Comparison of ENCODE assay signal across 23 cellular contexts in the genomic region with DNA sequence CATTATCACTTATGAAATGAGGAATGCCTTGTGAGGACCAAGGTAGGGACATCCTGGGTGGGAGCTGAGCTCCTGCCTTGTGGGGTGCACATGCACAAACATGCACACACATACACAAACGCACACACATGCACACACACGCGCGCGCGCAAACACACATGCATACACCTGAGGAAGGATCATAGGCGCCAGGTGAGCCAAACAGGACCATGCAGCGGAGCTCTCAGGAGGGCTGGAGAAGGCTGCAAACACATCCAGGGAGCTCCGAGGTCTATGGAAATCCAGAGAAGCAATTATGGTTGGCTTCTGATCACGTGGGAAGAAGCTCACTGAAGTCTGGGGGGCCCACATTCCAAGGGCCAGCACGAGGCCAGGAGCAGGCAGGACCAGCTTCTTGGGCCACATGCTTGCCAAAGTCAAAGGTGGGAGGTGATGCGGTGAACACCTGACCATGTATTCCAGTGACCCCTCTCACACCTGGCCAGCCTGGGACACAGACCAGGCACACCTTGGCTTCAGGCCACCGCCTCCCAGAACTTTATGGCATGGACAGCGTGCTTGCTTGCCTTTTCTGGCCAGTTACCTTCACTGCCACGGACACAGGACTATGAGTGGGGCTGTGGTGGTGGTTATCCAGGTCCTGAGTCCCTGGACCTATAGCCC. TPM values are rescaled to one million over a fixed set of nuclear protein-coding genes. Genes with fewer than 3 reads are reported as not detected.
DNase-seq lines count a peak whose midpoint lies in the region; ATAC-seq and TF ChIP-seq lines count a peak whose summit lies in the region.
"Had no signal": no experiment of that assay in that cellular context is flagged by ENCODE, and none has a peak within 500 bp of the region (broad histone marks: within the 10 kb centered on the region; RNA-seq: fewer than 3 reads in every experiment).

No MANE protein-coding gene starts in this region.

- CTCF ChIA-PET in WTC11 (lab: Charles Lee) = interaction anchor here (0.5 to 1.9 kb wide), 4 partner anchors 12 to 173 kb away, joined by 3 to 5 read pairs (median 4); no protein-coding TSS in a partner anchor

- H3K4me3 ChIP-seq in BLaER1 treated with 17β-estradiol and CSF1 and Interleukin-3, amounts not matched to agents 10 nM and 100 nM = peak overlapping the region in 3 of 10 experiments; percentile 2 to 21 (median 8); a peak in 1 of 20 replicates
- H3K4me3 ChIP-seq in GM12865 (ENCODE audit: low read depth, low read length) (peak overlapping the region; percentile 20), GM23248 (no peak overlapping the region)
- H3K4me3 ChIP-seq: gastroesophageal sphincter, left ventricle myocardium inferior, ovary, PC-9, thoracic aorta had no signal

- 86 to 91% methylated on average over 15 of the region's 15 CpGs for WGBS in GM23248 (ENCODE audit: low coverage in 1 of 2, low lambda C conversion rate in 2 of 2, missing lambda C conversion rate in 2 of 2), 2 experiments

- peaks cover 0 to 27% (median 6%) of the 10 kb centered on the region in 11 experiments; a peak in 9 of 22 replicates for H3K27me3 ChIP-seq in BLaER1 treated with 17β-estradiol and CSF1 and Interleukin-3, amounts not matched to agents 10 nM and 100 nM
- no peaks in the 10 kb centered on the region for H3K27me3 ChIP-seq in GM23248 (replicated peaks; ENCODE audit: insufficient read depth)
- H3K27me3 ChIP-seq: BE2C, gastroesophageal sphincter, ovary had no signal

- no peak overlapping the region for H3K4me3 Mint-ChIP-seq in WTC11
- H3K4me3 Mint-ChIP-seq in naive B cell = peak overlapping the region in 2 of 8 donors; percentile 17 to 70
- H3K4me3 Mint-ChIP-seq: activated CD4-positive, alpha-beta T cell treated with anti-CD3 and anti-CD28 coated beads for 36 hours; activated T-cell treated with anti-CD3 and anti-CD28 coated beads, Interleukin-2, amount 50 U/mL, for 4 hours; naive thymus-derived CD4-positive, alpha-beta T cell had no signal

- H3F3A ChIP-seq in GM23248 (ENCODE audit: insufficient read depth) = no peaks in the 10 kb centered on the region

- peak overlapping the region in 5 of 11 experiments; percentile 3 to 46 (median 9); a peak in 3 of 22 replicates for H3K9ac ChIP-seq in BLaER1 treated with 17β-estradiol and CSF1 and Interleukin-3, amounts not matched to agents 10 nM and 100 nM
- H3K9ac ChIP-seq in GM23248 = no peak overlapping the region

- in situ Hi-C loops in GM23248 (cut with MboI) = no loop called here

- H3K4me1 Mint-ChIP-seq in WTC11 (peaks cover 7% of the 10 kb centered on the region), naive B cell (peaks cover 27 to 52% (median 38%) of the 10 kb centered on the region in 3 donors)

- H3K9me3 ChIP-seq in BLaER1 treated with 17β-estradiol and CSF1 and Interleukin-3, amounts not matched to agents 10 nM and 100 nM (replicated peaks in 1 of 11) = peaks cover 1 to 5% (median 2%) of the 10 kb centered on the region in 11 experiments
- no peaks in the 10 kb centered on the region for H3K9me3 ChIP-seq in GM23248 (ENCODE audit: low read depth)
- H3K9me3 ChIP-seq: BE2C, ovary, thoracic aorta had no signal

- H3K4me2 ChIP-seq in BLaER1 treated with 17β-estradiol and CSF1 and Interleukin-3, amounts not matched to agents 10 nM and 100 nM = peak overlapping the region; percentile 81 to 97 (median 88)
- no peak overlapping the region for H3K4me2 ChIP-seq in GM23248 (ENCODE audit: unreplicated experiment)
- H3K4me2 ChIP-seq: PC-9 had no signal

- H3K36me3 ChIP-seq in BLaER1 treated with 17β-estradiol and CSF1 and Interleukin-3, amounts not matched to agents 10 nM and 100 nM = peaks cover 0 to 33% (median under 1%) of the 10 kb centered on the region in 11 experiments; a peak in 8 of 22 replicates
- no peaks in the 10 kb centered on the region for H3K36me3 ChIP-seq in GM23248 (ENCODE audit: low read depth)
- H3K36me3 ChIP-seq: BE2C, gastroesophageal sphincter, left ventricle myocardium inferior, ovary, thoracic aorta had no signal

- ATAC-seq in WTC11 (no peak), naive B cell (ENCODE audit: low read depth in 2 of 2) (no peak)

- peak overlapping the region in 7 of 11 experiments; percentile 23 to 73 (median 46); a peak in 12 of 22 replicates for H3K27ac ChIP-seq in BLaER1 treated with 17β-estradiol and CSF1 and Interleukin-3, amounts not matched to agents 10 nM and 100 nM
- H3K27ac ChIP-seq in GM23248 = no peak overlapping the region
- H3K27ac ChIP-seq: gastroesophageal sphincter, HL-60, left ventricle myocardium inferior, ovary, PC-9, thoracic aorta had no signal

- H4K20me1 ChIP-seq in BLaER1 treated with 17β-estradiol and CSF1 and Interleukin-3, amounts not matched to agents 10 nM and 100 nM = peaks cover 61 to 100% (median 94%) of the 10 kb centered on the region in 11 experiments
- H4K20me1 ChIP-seq in GM23248 (ENCODE audit: insufficient read depth) = no peaks in the 10 kb centered on the region

- H3K79me2 ChIP-seq in GM23248 (ENCODE audit: insufficient read depth) = peaks cover 37% of the 10 kb centered on the region

- POLR2A ChIA-PET in WTC11 (lab: Charles Lee) = no interaction called here

- H3K27me3 Mint-ChIP-seq in WTC11 (ENCODE audit: low read depth) (no peaks in the 10 kb centered on the region), naive B cell (peaks cover 3 to 17% (median 6%) of the 10 kb centered on the region in 3 donors)
- H3K27me3 Mint-ChIP-seq: activated CD4-positive, alpha-beta T cell treated with anti-CD3 and anti-CD28 coated beads for 36 hours; naive thymus-derived CD4-positive, alpha-beta T cell had no signal

- no peaks in the 10 kb centered on the region for H3K9me2 ChIP-seq in GM23248 (ENCODE audit: insufficient read depth)

- H2AFZ ChIP-seq in GM23248 = no peak overlapping the region
- H2AFZ ChIP-seq: PC-9 had no signal

- H3K36me3 Mint-ChIP-seq in WTC11 = peaks cover 6% of the 10 kb centered on the region
- peaks cover 0 to 11% of the 10 kb centered on the region in 2 donors for H3K36me3 Mint-ChIP-seq in naive B cell

- peaks cover 64 to 86% (median 71%) of the 10 kb centered on the region in 10 experiments for H3K4me1 ChIP-seq in BLaER1 treated with 17β-estradiol and CSF1 and Interleukin-3, amounts not matched to agents 10 nM and 100 nM
- no peaks in the 10 kb centered on the region for H3K4me1 ChIP-seq in GM23248 (ENCODE audit: insufficient read depth)
- H3K4me1 ChIP-seq: BE2C, gastroesophageal sphincter had no signal

- DNase-seq in GM12865 (ENCODE audit: low read depth) (no peak), WTC11 (ENCODE audit: low spot score) (no peak), naive B cell (no peak), MV-4-11 (lab: John Stamatoyannopoulos, UW) (no peak), NCI-H187 treated with DMSO at 0.1 percent for 48 hours (lab: John Stamatoyannopoulos, UW) (no peak), GM23248 (no peak), cerebellum (ENCODE audit: low spot score) (no peak)
- DNase-seq: amniotic stem cell; BE2C; cortex of kidney; left ventricle myocardium inferior; naive thymus-derived CD4-positive, alpha-beta T cell; NCI-H1417 treated with DMSO at 0.1 percent for 48 hours; NCI-H446; ovary; PC-9; SHP77 had no signal

- peaks cover 5% of the 10 kb centered on the region for H3K9me3 Mint-ChIP-seq in WTC11
- H3K9me3 Mint-ChIP-seq in naive B cell = peaks cover 0 to 8% (median 5%) of the 10 kb centered on the region in 7 donors

- H3K27ac Mint-ChIP-seq in WTC11 (peak overlapping the region; percentile 34; the same call in 1 of the 2 replicates), naive B cell (peak overlapping the region in 5 of 6 donors; percentile 74 to 93 (median 84))
- H3K27ac Mint-ChIP-seq: activated CD4-positive, alpha-beta T cell treated with anti-CD3 and anti-CD28 coated beads for 36 hours; naive thymus-derived CD4-positive, alpha-beta T cell had no signal

- TF ChIP-seq CTCF in GM12865 (IDR thresholded peaks at IDR 0.05; ENCODE audit: insufficient read depth, low read depth, low read length, missing control alignments) (no peak), WTC11 (IDR thresholded peaks at IDR 0.05) (no peak)

TF ChIP-seq in WTC11, 78 proteins besides CTCF, POLR2A, EP300 and RAD21 (continues in another document):
- TF ChIP-seq, protein P1, sequence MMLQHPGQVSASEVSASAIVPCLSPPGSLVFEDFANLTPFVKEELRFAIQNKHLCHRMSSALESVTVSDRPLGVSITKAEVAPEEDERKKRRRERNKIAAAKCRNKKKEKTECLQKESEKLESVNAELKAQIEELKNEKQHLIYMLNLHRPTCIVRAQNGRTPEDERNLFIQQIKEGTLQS (CRISPR knock-in tag; conservative IDR thresholded peaks at IDR 0.05) = no peak
- no peak for TF ChIP-seq GABPB1 (CRISPR knock-in tag; IDR thresholded peaks at IDR 0.05)
- TF ChIP-seq, protein P2, sequence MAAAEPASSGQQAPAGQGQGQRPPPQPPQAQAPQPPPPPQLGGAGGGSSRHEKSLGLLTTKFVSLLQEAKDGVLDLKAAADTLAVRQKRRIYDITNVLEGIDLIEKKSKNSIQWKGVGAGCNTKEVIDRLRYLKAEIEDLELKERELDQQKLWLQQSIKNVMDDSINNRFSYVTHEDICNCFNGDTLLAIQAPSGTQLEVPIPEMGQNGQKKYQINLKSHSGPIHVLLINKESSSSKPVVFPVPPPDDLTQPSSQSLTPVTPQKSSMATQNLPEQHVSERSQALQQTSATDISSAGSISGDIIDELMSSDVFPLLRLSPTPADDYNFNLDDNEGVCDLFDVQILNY (CRISPR knock-in tag; IDR thresholded peaks at IDR 0.05) = no peak
- TF ChIP-seq ZNF219 (CRISPR knock-in tag; IDR thresholded peaks at IDR 0.05; ENCODE audit: borderline replicate concordance) = no peak
- no peak for TF ChIP-seq IRF2 (CRISPR knock-in tag; IDR thresholded peaks at IDR 0.05; ENCODE audit: borderline replicate concordance, low read depth)
- no peak for TF ChIP-seq OVOL2 (CRISPR knock-in tag; IDR thresholded peaks at IDR 0.05; ENCODE audit: borderline replicate concordance)
- TF ChIP-seq ZNF423 (CRISPR knock-in tag; IDR thresholded peaks at IDR 0.05) = no peak
- TF ChIP-seq ZNF138 (CRISPR knock-in tag; conservative IDR thresholded peaks at IDR 0.05) = no peak
- no peak for TF ChIP-seq ZNF121 (CRISPR knock-in tag; IDR thresholded peaks at IDR 0.05)
- TF ChIP-seq FOXK1 (CRISPR knock-in tag; IDR thresholded peaks at IDR 0.05) = no peak
- no peak for TF ChIP-seq TCF7 (CRISPR knock-in tag; IDR thresholded peaks at IDR 0.05; ENCODE audit: low read depth)
- no peak for TF ChIP-seq ELF4 (CRISPR knock-in tag; IDR thresholded peaks at IDR 0.05; ENCODE audit: low read depth)
- no peak for TF ChIP-seq ZNF317 (CRISPR knock-in tag; IDR thresholded peaks at IDR 0.05; ENCODE audit: borderline replicate concordance, low read depth)
- no peak for TF ChIP-seq ATF1 (CRISPR knock-in tag; IDR thresholded peaks at IDR 0.05)

RNA-seq across cellular contexts. Expression of a gene that starts 13.6 kb away (rescaled TPM):
- total RNA-seq in WTC11 (2021) = 6.3 to 8.8 TPM (median 7.1 TPM) in 3 replicates
- polyA plus RNA-seq in naive B cell (ENCODE audit: low read depth in 6 of 6) = 1 to 10 TPM; 1.1 to 4.0 (median 2.6) TPM
- total RNA-seq in GM23248 (2014; rRNA removed; shearing (Covaris generic)) = 20.0 and 26.0 TPM in 2 replicates
- polyA plus RNA-seq in GM23248 (2016; fragmentation: Nextera tagmentation; extraction: Ambion mirVana) = 30.0 and 30.6 TPM in 2 replicates
- 34.5 TPM for total RNA-seq in cerebellum
- total RNA-seq: PC-9 had no signal
